ENCODE assay signal across 14 cellular contexts in the genomic region with DNA sequence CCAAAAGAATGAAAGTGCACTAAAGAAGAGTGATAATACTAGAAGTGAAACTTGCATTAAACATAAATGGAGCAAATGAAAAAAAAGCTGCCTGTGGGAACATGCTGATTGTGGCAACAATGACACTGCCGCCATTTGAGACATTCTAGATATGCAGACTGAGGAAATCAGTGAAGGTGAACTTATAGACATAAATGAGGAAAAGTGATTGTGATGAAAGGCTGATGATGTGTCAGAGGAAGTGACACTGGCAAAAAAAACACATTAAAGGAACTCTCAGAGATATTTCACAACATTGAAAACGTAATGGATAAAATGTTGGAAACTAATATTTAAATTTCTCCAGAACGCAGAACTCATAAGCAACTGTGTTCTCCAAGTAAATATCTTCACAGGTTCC. TPM values are rescaled to one million over a fixed set of nuclear protein-coding genes. Genes with fewer than 3 reads are reported as not detected.
DNase-seq lines count a peak whose midpoint lies in the region; ATAC-seq, FAIRE-seq and TF ChIP-seq lines count a peak whose summit lies in the region.
"Had no signal": no experiment of that assay in that cellular context is flagged by ENCODE, and none has a peak within 500 bp of the region (broad histone marks: within the 10 kb centered on the region; RNA-seq: fewer than 3 reads in every experiment).

No MANE protein-coding gene starts in this region.

- no peaks in the 10 kb centered on the region for H3K9me2 ChIP-seq in GM23338 (ENCODE audit: insufficient read depth)

- peaks cover 2% of the 10 kb centered on the region; the same call in 1 of the 3 replicates for H3K4me1 Mint-ChIP-seq in GM23338

- TF ChIP-seq CTCF in GM23338 (conservative IDR thresholded peaks at IDR 0.05; ENCODE audit: low read depth in 2 of 2) = no peak
- TF ChIP-seq CTCF in OCI-LY3 (IDR thresholded peaks at IDR 0.05; ENCODE audit: low read depth, low read length) = no peak
- no peak for TF ChIP-seq CTCF in fibroblast of mammary gland (conservative IDR thresholded peaks at IDR 0.05; ENCODE audit: control insufficient read depth, insufficient read depth, low read depth, low read length)
- TF ChIP-seq CTCF in D721Med (IDR thresholded peaks at IDR 0.05; ENCODE audit: insufficient read depth, missing control alignments) = no peak
- TF ChIP-seq CTCF in gastroesophageal sphincter (IDR thresholded peaks at IDR 0.05) = no peak

- DNase-seq in AML-193 (lab: John Stamatoyannopoulos, UW) (peak; percentile 63 to 77), GM23338 (ENCODE audit: low spot score) (no peak), fibroblast of mammary gland (ENCODE audit: low read depth) (peak; percentile 10), D721Med (ENCODE audit: insufficient read length, low spot score) (no peak)
- no peak for DNase-seq in effector memory CD4-positive, alpha-beta T cell
- DNase-seq: immature natural killer cell; stimulated activated CD4-positive, alpha-beta T cell treated with anti-CD3 and anti-CD28 coated beads, Interleukin-12 subunit alpha, Interleukin-12 subunit beta, amount 100 ng/mL, for 4 hours had no signal

- peaks cover 5% of the 10 kb centered on the region for H3K27me3 Mint-ChIP-seq in GM23338 (ENCODE audit: insufficient read depth, low read depth, poor library complexity)
- H3K27me3 Mint-ChIP-seq: CD4-positive, alpha-beta memory T cell had no signal

- peaks cover 4% of the 10 kb centered on the region for H3K4me1 ChIP-seq in GM23338 (ENCODE audit: insufficient read depth)
- peaks cover 15% of the 10 kb centered on the region for H3K4me1 ChIP-seq in OCI-LY3 (ENCODE audit: low read length)
- peaks cover 4% of the 10 kb centered on the region for H3K4me1 ChIP-seq in effector memory CD4-positive, alpha-beta T cell (ENCODE audit: control insufficient read depth, insufficient read depth, low read length, poor library complexity, severe bottlenecking)
- peaks cover 0 to 28% (median 13%) of the 10 kb centered on the region in 3 donors for H3K4me1 ChIP-seq in gastroesophageal sphincter

- H3K9me3 ChIP-seq in OCI-LY3 (ENCODE audit: insufficient read depth, low read length) (no peaks in the 10 kb centered on the region), gastroesophageal sphincter (no peaks in the 10 kb centered on the region)
- no peaks in the 10 kb centered on the region for H3K9me3 ChIP-seq in effector memory CD4-positive, alpha-beta T cell (ENCODE audit: control insufficient read depth, low read length)
- H3K9me3 ChIP-seq: vagina had no signal

- no peak overlapping the region for H3K27ac ChIP-seq in GM23338 (ENCODE audit: low read depth)
- H3K27ac ChIP-seq in OCI-LY3 (ENCODE audit: low read length) = no peak overlapping the region
- no peak overlapping the region for H3K27ac ChIP-seq in effector memory CD4-positive, alpha-beta T cell (ENCODE audit: insufficient read depth, low read length, poor library complexity, severe bottlenecking)
- H3K27ac ChIP-seq in gastroesophageal sphincter = no peak overlapping the region
- H3K27ac ChIP-seq: epithelial cell of prostate, vagina had no signal

- H3F3A ChIP-seq in GM23338 (replicated peaks; ENCODE audit: low read depth) = no peaks in the 10 kb centered on the region

- 0 out of 2 replicates have a peak, but pooled peaks cover 6% of the 10 kb centered on the region for H3K36me3 ChIP-seq in GM23338 (ENCODE audit: insufficient read depth)
- no peaks in the 10 kb centered on the region for H3K36me3 ChIP-seq in OCI-LY3 (replicated peaks; ENCODE audit: low read depth, low read length)
- no peaks in the 10 kb centered on the region for H3K36me3 ChIP-seq in effector memory CD4-positive, alpha-beta T cell (ENCODE audit: control insufficient read depth, insufficient read depth, low read length)
- H3K36me3 ChIP-seq in gastroesophageal sphincter = peaks cover 0 to 3% of the 10 kb centered on the region in 2 donors
- H3K36me3 ChIP-seq: vagina had no signal

- H3K4me2 ChIP-seq in GM23338 (peak overlapping the region; percentile 98), OCI-LY3 (ENCODE audit: low read length) (peak overlapping the region; percentile 68)

- H3K36me3 Mint-ChIP-seq in GM23338 (ENCODE audit: low read depth) = peaks cover 23% of the 10 kb centered on the region; the same call in 2 of the 3 replicates
- H3K36me3 Mint-ChIP-seq: immature natural killer cell had no signal

- H2AFZ ChIP-seq in GM23338 (no peak overlapping the region), OCI-LY3 (ENCODE audit: low read depth, low read length) (no peak overlapping the region)

- no peak overlapping the region for H3K9ac ChIP-seq in OCI-LY3 (ENCODE audit: low read length)

- H3K27me3 ChIP-seq in GM23338 (ENCODE audit: insufficient read depth) (peaks cover 10% of the 10 kb centered on the region; the same call in 1 of the 2 replicates), OCI-LY3 (ENCODE audit: low read depth, low read length) (no peaks in the 10 kb centered on the region), gastroesophageal sphincter (no peaks in the 10 kb centered on the region)
- no peaks in the 10 kb centered on the region for H3K27me3 ChIP-seq in effector memory CD4-positive, alpha-beta T cell (replicated peaks; ENCODE audit: control insufficient read depth, insufficient read depth, low read length, poor library complexity, severe bottlenecking)
- H3K27me3 ChIP-seq: vagina had no signal

- FAIRE-seq in D721Med (lab: Jason Lieb, UNC) = no peak
- FAIRE-seq: TTC549 had no signal

- no peak for TF ChIP-seq EP300 in gastroesophageal sphincter (IDR thresholded peaks at IDR 0.05)

- no peak for TF ChIP-seq POLR2A in gastroesophageal sphincter (IDR thresholded peaks at IDR 0.05)

- H3K4me3 ChIP-seq in GM23338 (peak overlapping the region; percentile 93), OCI-LY3 (ENCODE audit: low read length) (peak overlapping the region; percentile 99; the same call in 1 of the 2 replicates), fibroblast of mammary gland (ENCODE audit: control insufficient read depth, low read depth, low read length) (no peak overlapping the region), gastroesophageal sphincter (no peak overlapping the region)
- no peak overlapping the region for H3K4me3 ChIP-seq in effector memory CD4-positive, alpha-beta T cell (ENCODE audit: insufficient read depth, low read depth, low read length, poor library complexity, severe bottlenecking)

- H3K27ac Mint-ChIP-seq in GM23338 = no peak overlapping the region
- H3K27ac Mint-ChIP-seq: CD4-positive, alpha-beta memory T cell had no signal

- H3K9me3 Mint-ChIP-seq in GM23338 = peaks cover 1% of the 10 kb centered on the region; the same call in 1 of the 3 replicates
- H3K9me3 Mint-ChIP-seq: CD4-positive, alpha-beta memory T cell; immature natural killer cell had no signal

- H3K4me3 Mint-ChIP-seq in GM23338 = no peak overlapping the region

- 56 to 66% methylated on average over 2 to 3 of the region's 3 CpGs for WGBS in gastroesophageal sphincter (ENCODE audit: low coverage in 1 of 2), 2 donors

- H4K20me1 ChIP-seq in GM23338 (replicated peaks; ENCODE audit: insufficient read depth) (peaks cover 9% of the 10 kb centered on the region), OCI-LY3 (ENCODE audit: insufficient read depth, low read length) (no peaks in the 10 kb centered on the region)

- ATAC-seq in GM23338 = no peak
- no peak for ATAC-seq in GM21529 (IDR thresholded peaks at IDR 0.05; ENCODE audit: unreplicated experiment)
- no peak for ATAC-seq in gastroesophageal sphincter

- H3K79me2 ChIP-seq in GM23338 (replicated peaks; ENCODE audit: insufficient read depth) = peaks cover 76% of the 10 kb centered on the region
- peaks cover 58% of the 10 kb centered on the region for H3K79me2 ChIP-seq in OCI-LY3 (ENCODE audit: low read length)

TF ChIP-seq in GM23338, 12 proteins besides CTCF, POLR2A, EP300 and RAD21 (continues in another document):
- TF ChIP-seq CREB1 (CRISPR knock-in tag; IDR thresholded peaks at IDR 0.05; ENCODE audit: low read depth) (no peak), ZNF114 (CRISPR knock-in tag; IDR thresholded peaks at IDR 0.05) (no peak), ZNF331 (CRISPR knock-in tag; IDR thresholded peaks at IDR 0.05; ENCODE audit: low read depth) (no peak)
- TF ChIP-seq, protein P1, sequence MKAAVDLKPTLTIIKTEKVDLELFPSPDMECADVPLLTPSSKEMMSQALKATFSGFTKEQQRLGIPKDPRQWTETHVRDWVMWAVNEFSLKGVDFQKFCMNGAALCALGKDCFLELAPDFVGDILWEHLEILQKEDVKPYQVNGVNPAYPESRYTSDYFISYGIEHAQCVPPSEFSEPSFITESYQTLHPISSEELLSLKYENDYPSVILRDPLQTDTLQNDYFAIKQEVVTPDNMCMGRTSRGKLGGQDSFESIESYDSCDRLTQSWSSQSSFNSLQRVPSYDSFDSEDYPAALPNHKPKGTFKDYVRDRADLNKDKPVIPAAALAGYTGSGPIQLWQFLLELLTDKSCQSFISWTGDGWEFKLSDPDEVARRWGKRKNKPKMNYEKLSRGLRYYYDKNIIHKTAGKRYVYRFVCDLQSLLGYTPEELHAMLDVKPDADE (IDR thresholded peaks at IDR 0.05) = no peak

RNA-seq across cellular contexts. Expression of a gene that starts 1.2 kb away (rescaled TPM):
- 40.0 and 53.9 TPM in 2 replicates for total RNA-seq in GM23338 (2014; rRNA removed; shearing (Covaris generic))
- 13.5 and 21.6 TPM in 2 replicates for polyA plus RNA-seq in GM23338 (2016; fragmentation: Nextera tagmentation; extraction: Ambion mirVana)
- total RNA-seq in gastroesophageal sphincter = 10 to 100 TPM; 10.1 to 19.5 (median 11.9) TPM

RNA-seq across cellular contexts. Expression of a gene that starts 1.4 kb away (rescaled TPM):
- total RNA-seq in GM23338 (2014; rRNA removed; shearing (Covaris generic)) = 31.6 and 43.4 TPM in 2 replicates
- polyA plus RNA-seq in GM23338 (2016; fragmentation: Nextera tagmentation; extraction: Ambion mirVana) = 155 and 180 TPM in 2 replicates
- total RNA-seq in gastroesophageal sphincter = 10 to 100 TPM; 44.0 to 56.3 (median 45.9) TPM

Comparison
In these comparisons a context has a peak if more than half of its experiments do, and no peak if none do; other contexts are left out.
1. DNase-seq: peak in AML-193 (2 of 2) and fibroblast of mammary gland (single experiment); none in GM23338 (single experiment), effector memory CD4-positive, alpha-beta T cell (0 of 3) and D721Med (single experiment).
2. H3K4me3 ChIP-seq: peak in GM23338 (single experiment) and OCI-LY3 (single experiment); none in fibroblast of mammary gland (single experiment), effector memory CD4-positive, alpha-beta T cell (single experiment) and gastroesophageal sphincter (0 of 2).